ENCODE assay signal across 8 cellular contexts in the genomic region with DNA sequence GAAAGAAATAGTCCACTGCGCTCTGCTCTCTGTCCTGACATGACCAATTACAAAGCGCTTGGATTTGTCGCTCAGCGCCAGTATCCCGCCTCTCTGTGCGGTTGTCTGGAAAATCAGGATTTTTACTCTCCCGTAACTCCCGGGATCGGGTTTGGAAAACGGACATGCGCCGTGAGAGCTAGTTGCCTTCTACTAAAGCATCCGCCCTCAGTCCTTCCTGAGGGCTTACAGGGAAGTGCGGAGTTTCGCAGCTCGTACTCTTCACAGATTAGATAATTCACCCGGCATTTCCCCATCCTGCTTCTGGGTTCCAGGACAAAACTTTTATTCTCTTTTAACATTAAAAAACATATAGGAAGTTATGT. TPM values are rescaled to one million over a fixed set of nuclear protein-coding genes. Genes with fewer than 3 reads are reported as not detected.
DNase-seq lines count a peak whose midpoint lies in the region; ATAC-seq, FAIRE-seq and TF ChIP-seq lines count a peak whose summit lies in the region.

No MANE protein-coding gene starts in this region.

- H3K9ac ChIP-seq in Loucy (ENCODE audit: low read depth, low read length, poor library complexity, severe bottlenecking): peak overlapping the region; percentile 95

- H4K20me1 ChIP-seq in Loucy (ENCODE audit: insufficient read depth, low read length, poor library complexity, severe bottlenecking): peaks cover 5% of the 10 kb centered on the region

- no peaks in the 10 kb centered on the region for H3K9me3 Mint-ChIP-seq in neural crest cell

- H3K4me1 Mint-ChIP-seq in neural crest cell: peaks cover 40% of the 10 kb centered on the region

- DNase-seq in EL (peak; percentile 99), H54 (ENCODE audit: insufficient read length, low spot score) (peak; percentile 55), SHP77 (lab: John Stamatoyannopoulos, UW) (peak; percentile 98 to 99), foreskin keratinocyte (peak; percentile 98 to 99), neural crest cell (ENCODE audit: low read depth, low spot score) (peak; percentile 80), stomach (peak; percentile 94)
- peak; percentile 50 for DNase-seq in activated gamma-delta T cell treated with anti-CD3 and anti-CD28 coated beads, Interleukin-2, amount 50 U/mL, for 16 hours (ENCODE audit: low read depth)

- intact Hi-C loops in stomach (cut with DNase I; ENCODE audit: low total_unique reads): loop anchor here (10.0 kb wide), 1 partner anchor 460 kb away; no protein-coding TSS in a partner anchor

- TF ChIP-seq CTCF in Loucy (conservative IDR thresholded peaks at IDR 0.05; ENCODE audit: low read length): no peak
- TF ChIP-seq CTCF in foreskin keratinocyte (conservative IDR thresholded peaks at IDR 0.05): no peak
- TF ChIP-seq CTCF in neural crest cell (conservative IDR thresholded peaks at IDR 0.05): no peak
- TF ChIP-seq CTCF in stomach (IDR thresholded peaks at IDR 0.05): no peak

- H3K79me2 ChIP-seq in Loucy (ENCODE audit: insufficient read depth, low read length): peaks cover 72% of the 10 kb centered on the region

- H3K27ac Mint-ChIP-seq in neural crest cell (ENCODE audit: unreplicated experiment): peak overlapping the region; percentile 95

- TF ChIP-seq EP300 in stomach (IDR thresholded peaks at IDR 0.05): no peak

- no peaks in the 10 kb centered on the region; the same call in 1 of the 2 replicates for H3F3A ChIP-seq in Loucy (ENCODE audit: low read depth)

- H3K4me3 ChIP-seq in Loucy (ENCODE audit: low read length, poor library complexity, severe bottlenecking) (peak overlapping the region; percentile 90), stomach (peak overlapping the region; percentile 80 to 92 (median 86))

- ATAC-seq in foreskin keratinocyte: peak; percentile 72

- peak; percentile 15 for FAIRE-seq in H54 (lab: Jason Lieb, UNC)

- TF ChIP-seq POLR2A in H54 (IDR thresholded peaks at IDR 0.05; ENCODE audit: low read depth, low read length) (peak; percentile 87), stomach (IDR thresholded peaks at IDR 0.05) (peak in 2 of 4 donors; percentile 84 to 92)

- H3K36me3 ChIP-seq in Loucy (ENCODE audit: insufficient read depth, low read length) (no peaks in the 10 kb centered on the region), stomach (no peaks in the 10 kb centered on the region)

- H3K27me3 ChIP-seq in Loucy (ENCODE audit: insufficient read depth, low read length, poor library complexity, severe bottlenecking) (no peaks in the 10 kb centered on the region), foreskin keratinocyte (no peaks in the 10 kb centered on the region), stomach (no peaks in the 10 kb centered on the region)

- H3K9me3 ChIP-seq in Loucy (ENCODE audit: insufficient read depth, low read depth, low read length): no peaks in the 10 kb centered on the region
- no peaks in the 10 kb centered on the region for H3K9me3 ChIP-seq in stomach

- H3K27ac ChIP-seq in foreskin keratinocyte: peak overlapping the region; percentile 77
- H3K27ac ChIP-seq in stomach: peak overlapping the region; percentile 91 to 95 (median 94)

- no peaks in the 10 kb centered on the region for H3K9me2 ChIP-seq in Loucy (replicated peaks; ENCODE audit: low read depth, low read length)

- peak overlapping the region; percentile 88 for H2AFZ ChIP-seq in Loucy (ENCODE audit: low read length)

- H3K27me3 Mint-ChIP-seq in neural crest cell (ENCODE audit: low read depth): no peaks in the 10 kb centered on the region

- peak overlapping the region; percentile 97 for H3K4me3 Mint-ChIP-seq in neural crest cell

- H3K4me2 ChIP-seq in Loucy (ENCODE audit: low read depth, low read length, poor library complexity, severe bottlenecking): peak overlapping the region; percentile 78

- peaks cover 57% of the 10 kb centered on the region for H3K4me1 ChIP-seq in Loucy (ENCODE audit: insufficient read depth, low read length, poor library complexity, severe bottlenecking)
- peaks cover 12% of the 10 kb centered on the region for H3K4me1 ChIP-seq in foreskin keratinocyte
- peaks cover 16 to 52% (median 35%) of the 10 kb centered on the region in 4 donors for H3K4me1 ChIP-seq in stomach

- WGBS in stomach, 5 donors: 0% methylated on average over 17 of the region's 17 CpGs

- H3K36me3 Mint-ChIP-seq in neural crest cell (ENCODE audit: low read depth): peaks cover 2% of the 10 kb centered on the region

RNA-seq across cellular contexts. Expression of gene MKKS, which starts 0.4 kb away (rescaled TPM):
- total RNA-seq in foreskin keratinocyte (21.5 and 23.3 TPM in 2 replicates), neural crest cell (21.1 and 22.3 TPM in 2 replicates), stomach (10 to 100 TPM in 3 of 5 donors, 1 to 10 TPM in 2; 6.1 to 13.8 (median 10.5) TPM)
- polyA plus RNA-seq in foreskin keratinocyte (15.7 and 16.5 TPM in 2 replicates), stomach (10 to 100 TPM; 12.4 to 18.6 (median 17.9) TPM)

RNA-seq across cellular contexts. Expression of gene SLX4IP, which starts 0.7 kb away (rescaled TPM):
- total RNA-seq in foreskin keratinocyte (5.1 and 5.4 TPM in 2 replicates), neural crest cell (8.5 and 8.8 TPM in 2 replicates), stomach (1 to 10 TPM; 1.4 to 4.6 (median 3.0) TPM)
- polyA plus RNA-seq in foreskin keratinocyte (1.3 and 1.4 TPM in 2 replicates), stomach (1 to 10 TPM in 2 of 3 donors, under 1 TPM in 1; 1.00 to 2.8 (median 1.1) TPM)

Comparison
In these comparisons a context has a peak if more than half of its experiments do, and no peak if none do; other contexts are left out.
1. Peak in every context shown above with its lines: DNase-seq, ATAC-seq, H3K4me3 ChIP-seq and H3K27ac ChIP-seq.